Comparison of ENCODE assay signal across 1 cellular context in the genomic region with DNA sequence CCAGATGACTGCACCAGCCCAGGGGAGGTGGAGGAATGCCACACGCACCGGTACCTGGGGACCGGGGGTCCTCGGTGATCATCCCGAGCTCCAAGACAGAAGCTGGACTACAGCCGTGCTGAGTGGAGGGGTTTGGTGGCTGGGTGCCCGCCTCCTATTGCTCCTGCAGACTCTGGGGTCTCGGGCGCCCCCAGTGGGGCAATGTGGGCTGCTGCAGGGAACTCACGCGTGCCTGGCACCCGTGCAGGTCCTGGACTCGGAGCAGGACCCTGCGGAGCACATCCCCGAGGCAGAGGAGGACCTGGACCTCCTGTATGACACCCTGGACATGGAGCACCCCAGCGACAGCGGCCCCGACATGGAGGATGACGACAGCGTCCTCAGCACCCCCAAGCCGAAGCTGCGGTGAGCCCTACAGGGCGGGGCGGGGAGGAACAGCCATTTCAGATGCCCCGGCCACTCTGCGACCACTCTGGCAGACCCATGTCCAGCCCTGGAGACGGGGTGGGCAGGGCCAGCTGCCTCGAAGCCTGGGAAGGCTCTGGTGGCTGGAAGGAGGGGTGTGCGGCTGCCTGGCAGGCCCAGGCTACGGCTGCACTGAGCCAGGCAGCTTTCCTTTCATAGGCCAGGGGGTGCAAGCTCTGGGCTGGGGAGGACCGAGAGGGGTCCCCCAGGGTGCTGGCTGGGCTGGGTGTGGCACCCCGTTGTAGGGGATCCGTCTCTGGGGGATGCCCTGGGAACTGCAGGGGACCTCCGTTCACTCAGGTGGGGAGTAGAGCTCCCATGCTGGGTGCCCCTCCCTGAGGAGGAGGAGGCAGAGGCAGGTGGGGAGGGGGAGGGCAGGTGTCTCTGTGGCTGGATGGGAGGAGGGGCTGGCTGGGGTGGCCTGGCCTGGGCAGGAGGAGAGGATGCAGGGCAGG.
TF ChIP-seq lines count a peak whose summit lies in the region.

No MANE protein-coding gene starts in this region.

TF ChIP-seq in H1, 55 proteins besides CTCF, POLR2A, EP300 and RAD21:
- TF ChIP-seq CHD2 (IDR thresholded peaks at IDR 0.05; ENCODE audit: low read length) (no peak), BACH1 (IDR thresholded peaks at IDR 0.05; ENCODE audit: low read length) (no peak), HDAC2 (IDR thresholded peaks at IDR 0.05; ENCODE audit: borderline replicate concordance in 1 of 2, low read depth in 2 of 2, low read length in 2 of 2) (no peak), RNF2 (IDR thresholded peaks at IDR 0.05; ENCODE audit: borderline replicate concordance, low read depth, low read length, missing control alignments, poor library complexity, severe bottlenecking) (no peak), SP4 (IDR thresholded peaks at IDR 0.05; ENCODE audit: low read length) (no peak), RBBP5 (IDR thresholded peaks at IDR 0.05; ENCODE audit: borderline replicate concordance, low read depth, low read length) (no peak), TBP (IDR thresholded peaks at IDR 0.05; ENCODE audit: low read depth, low read length) (no peak), NRF1 (IDR thresholded peaks at IDR 0.05; ENCODE audit: low read depth, low read length) (no peak), SIX5 (IDR thresholded peaks at IDR 0.05; ENCODE audit: low read depth, low read length) (no peak), BRCA1 (IDR thresholded peaks at IDR 0.05; ENCODE audit: low read depth, low read length) (no peak), GTF2F1 (IDR thresholded peaks at IDR 0.05; ENCODE audit: borderline replicate concordance, low read depth, low read length) (no peak), SUZ12 (IDR thresholded peaks at IDR 0.05; ENCODE audit: low read length) (no peak), RXRA (IDR thresholded peaks at IDR 0.05; ENCODE audit: insufficient read depth, low read depth, low read length) (no peak), YY1 (IDR thresholded peaks at IDR 0.05; ENCODE audit: low read depth, low read length) (no peak), CEBPB (IDR thresholded peaks at IDR 0.05; ENCODE audit: low read depth, low read length) (no peak), KDM5A (IDR thresholded peaks at IDR 0.05; ENCODE audit: low read length) (no peak), HDAC6 (IDR thresholded peaks at IDR 0.05; ENCODE audit: low read depth, low read length) (no peak), CHD1 (IDR thresholded peaks at IDR 0.05; ENCODE audit: low read depth, low read length) (no peak)
- TF ChIP-seq, protein P1, sequence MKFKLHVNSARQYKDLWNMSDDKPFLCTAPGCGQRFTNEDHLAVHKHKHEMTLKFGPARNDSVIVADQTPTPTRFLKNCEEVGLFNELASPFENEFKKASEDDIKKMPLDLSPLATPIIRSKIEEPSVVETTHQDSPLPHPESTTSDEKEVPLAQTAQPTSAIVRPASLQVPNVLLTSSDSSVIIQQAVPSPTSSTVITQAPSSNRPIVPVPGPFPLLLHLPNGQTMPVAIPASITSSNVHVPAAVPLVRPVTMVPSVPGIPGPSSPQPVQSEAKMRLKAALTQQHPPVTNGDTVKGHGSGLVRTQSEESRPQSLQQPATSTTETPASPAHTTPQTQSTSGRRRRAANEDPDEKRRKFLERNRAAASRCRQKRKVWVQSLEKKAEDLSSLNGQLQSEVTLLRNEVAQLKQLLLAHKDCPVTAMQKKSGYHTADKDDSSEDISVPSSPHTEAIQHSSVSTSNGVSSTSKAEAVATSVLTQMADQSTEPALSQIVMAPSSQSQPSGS (IDR thresholded peaks at IDR 0.05; ENCODE audit: low read length), result no peak
- TF ChIP-seq, protein P2, sequence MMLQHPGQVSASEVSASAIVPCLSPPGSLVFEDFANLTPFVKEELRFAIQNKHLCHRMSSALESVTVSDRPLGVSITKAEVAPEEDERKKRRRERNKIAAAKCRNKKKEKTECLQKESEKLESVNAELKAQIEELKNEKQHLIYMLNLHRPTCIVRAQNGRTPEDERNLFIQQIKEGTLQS (IDR thresholded peaks at IDR 0.05; ENCODE audit: insufficient read depth, low read depth, low read length), result no peak
